8 cellular contexts compared by ENCODE assay signal in the genomic region with DNA sequence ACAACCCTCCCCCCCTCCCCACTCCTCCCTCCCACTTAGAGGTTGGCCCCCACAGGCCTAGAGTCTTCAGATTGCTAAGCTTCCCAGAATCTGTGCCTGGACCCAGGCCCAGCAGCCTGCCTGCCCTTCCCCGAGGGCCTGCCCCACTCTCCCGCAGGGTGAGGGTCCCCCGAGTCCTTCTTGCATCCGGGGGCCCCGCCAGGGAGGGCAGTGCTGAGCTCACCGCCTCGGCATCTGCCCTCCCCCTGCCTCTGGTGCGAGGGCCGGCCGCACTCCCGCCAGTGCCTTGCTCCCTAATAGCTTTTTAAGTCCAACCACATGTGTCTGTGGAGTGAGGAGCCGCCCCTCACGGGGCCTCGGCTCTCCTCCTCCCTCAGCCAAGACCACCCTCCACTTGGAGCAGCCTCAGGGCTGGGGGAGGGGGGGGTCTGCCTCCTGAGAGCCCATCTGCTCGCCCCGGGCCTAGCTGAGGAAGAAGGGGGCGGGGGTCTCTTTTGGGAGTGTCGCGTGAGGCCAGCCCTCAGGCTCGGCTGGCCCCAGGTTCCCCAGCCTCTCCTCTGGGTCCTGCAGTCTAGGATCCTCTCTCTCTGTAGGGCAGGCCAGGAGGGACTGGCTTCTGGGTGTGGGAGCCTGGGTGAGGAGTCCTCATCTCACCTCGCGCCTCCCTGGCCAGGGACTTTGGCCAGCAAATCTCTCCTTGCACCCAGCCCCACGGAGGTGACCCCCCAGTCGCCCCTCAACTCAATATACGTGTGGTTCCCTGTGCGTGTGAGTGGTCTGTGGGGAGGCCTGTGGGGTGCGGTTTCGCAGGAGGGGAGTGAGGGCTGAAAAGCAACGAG. TPM values are rescaled to one million over a fixed set of nuclear protein-coding genes. Genes with fewer than 3 reads are reported as not detected.
DNase-seq lines count a peak whose midpoint lies in the region; ATAC-seq, FAIRE-seq and TF ChIP-seq lines count a peak whose summit lies in the region.

No MANE protein-coding gene starts in this region.

- H3K4me3 ChIP-seq in small intestine (ENCODE audit: low read depth in 1 of 2, low read length in 2 of 2) = no peak overlapping the region
- H3K4me3 ChIP-seq in effector memory CD4-positive, alpha-beta T cell (ENCODE audit: insufficient read depth, low read depth, low read length, poor library complexity, severe bottlenecking) = no peak overlapping the region

- WGBS in small intestine, 3 donors = 18 to 27% (median 26%) methylated on average over 26 to 29 of the region's 29 CpGs

- no peak overlapping the region for H3K27ac Mint-ChIP-seq in progenitor cell of endocrine pancreas
- H3K27ac Mint-ChIP-seq in activated CD4-positive, alpha-beta T cell treated with anti-CD3 and anti-CD28 coated beads for 36 hours = no peak overlapping the region

- CTCF ChIA-PET in activated CD4-positive, alpha-beta T cell treated with anti-CD3 and anti-CD28 coated beads for 36 hours (lab: Charles Lee) = interaction anchor here (0.6 to 2.2 kb wide), 4 partner anchors 13 to 78 kb away, joined by 3 to 9 read pairs (median 4); no protein-coding TSS in a partner anchor

- no peak overlapping the region for H3K4me3 Mint-ChIP-seq in progenitor cell of endocrine pancreas (ENCODE audit: low read depth)
- no peak overlapping the region for H3K4me3 Mint-ChIP-seq in activated CD4-positive, alpha-beta T cell treated with anti-CD3 and anti-CD28 coated beads for 36 hours

- no peaks in the 10 kb centered on the region for H3K9me3 Mint-ChIP-seq in progenitor cell of endocrine pancreas (ENCODE audit: low read depth)
- no peaks in the 10 kb centered on the region for H3K9me3 Mint-ChIP-seq in activated CD4-positive, alpha-beta T cell treated with anti-CD3 and anti-CD28 coated beads for 36 hours (ENCODE audit: low read depth)

- H3K27me3 ChIP-seq in small intestine (ENCODE audit: control insufficient read depth in 2 of 2, insufficient read depth in 2 of 2, low read length in 2 of 2) = no peaks in the 10 kb centered on the region
- H3K27me3 ChIP-seq in effector memory CD4-positive, alpha-beta T cell (replicated peaks; ENCODE audit: control insufficient read depth, insufficient read depth, low read length, poor library complexity, severe bottlenecking) = no peaks in the 10 kb centered on the region

- H3K4me1 Mint-ChIP-seq in progenitor cell of endocrine pancreas (ENCODE audit: low read depth) = peaks cover 50% of the 10 kb centered on the region
- peaks cover 8% of the 10 kb centered on the region for H3K4me1 Mint-ChIP-seq in activated CD4-positive, alpha-beta T cell treated with anti-CD3 and anti-CD28 coated beads for 36 hours

- DNase-seq in DMS79 (lab: John Stamatoyannopoulos, UW) (peak; percentile 24), Right ventricle myocardium superior (peak; percentile 90), progenitor cell of endocrine pancreas (ENCODE audit: low spot score, unreplicated experiment) (no peak), small intestine (no peak)
- DNase-seq in activated CD4-positive, alpha-beta T cell treated with anti-CD3 and anti-CD28 coated beads for 36 hours = no peak
- no peak for DNase-seq in effector memory CD4-positive, alpha-beta T cell

- ATAC-seq in Right ventricle myocardium superior (ENCODE audit: poor library complexity) (peak; percentile 52), GM18502 (IDR thresholded peaks at IDR 0.05; ENCODE audit: poor library complexity, unreplicated experiment) (no peak)
- ATAC-seq in activated CD4-positive, alpha-beta T cell treated with anti-CD3 and anti-CD28 coated beads for 36 hours = no peak

- no peaks in the 10 kb centered on the region for H3K9me3 ChIP-seq in small intestine (ENCODE audit: control insufficient read depth, low read depth)
- H3K9me3 ChIP-seq in effector memory CD4-positive, alpha-beta T cell (ENCODE audit: control insufficient read depth, low read length) = no peaks in the 10 kb centered on the region

- intact Hi-C loops in Right ventricle myocardium superior (cut with DNase I) = loop anchor here (5.0 kb wide), 1 partner anchor 63 kb away; no protein-coding TSS in a partner anchor
- intact Hi-C loops in activated CD4-positive, alpha-beta T cell treated with anti-CD3 and anti-CD28 coated beads for 36 hours (cut with DNase I, micrococcal nuclease) = no loop called here

- H3K36me3 ChIP-seq in small intestine (ENCODE audit: control insufficient read depth in 2 of 2, insufficient read depth in 2 of 2, low read length in 2 of 2) = no peaks in the 10 kb centered on the region
- no peaks in the 10 kb centered on the region for H3K36me3 ChIP-seq in effector memory CD4-positive, alpha-beta T cell (ENCODE audit: control insufficient read depth, insufficient read depth, low read length)

- H3K4me1 ChIP-seq in small intestine (ENCODE audit: control insufficient read depth in 2 of 2, insufficient read depth in 1 of 2, low read depth in 1 of 2, low read length in 1 of 2) = peaks cover 2 to 18% of the 10 kb centered on the region in 2 donors
- H3K4me1 ChIP-seq in effector memory CD4-positive, alpha-beta T cell (ENCODE audit: control insufficient read depth, insufficient read depth, low read length, poor library complexity, severe bottlenecking) = no peaks in the 10 kb centered on the region

- TF ChIP-seq CTCF in VCaP (conservative IDR thresholded peaks at IDR 0.05) = no peak
- peak; percentile 9 for TF ChIP-seq CTCF in progenitor cell of endocrine pancreas (IDR thresholded peaks at IDR 0.05; ENCODE audit: unreplicated experiment)

- peaks cover 66% of the 10 kb centered on the region for H3K27me3 Mint-ChIP-seq in progenitor cell of endocrine pancreas
- peaks cover 5% of the 10 kb centered on the region for H3K27me3 Mint-ChIP-seq in activated CD4-positive, alpha-beta T cell treated with anti-CD3 and anti-CD28 coated beads for 36 hours

- FAIRE-seq in small intestine (lab: Jason Lieb, UNC) = no peak

- H3K27ac ChIP-seq in VCaP (peak overlapping the region; percentile 78), small intestine (ENCODE audit: low read depth in 1 of 2, low read length in 1 of 2) (peak overlapping the region in 1 of 2 donors; percentile 84)
- H3K27ac ChIP-seq in effector memory CD4-positive, alpha-beta T cell (ENCODE audit: insufficient read depth, low read length, poor library complexity, severe bottlenecking) = no peak overlapping the region

- no peaks in the 10 kb centered on the region for H3K36me3 Mint-ChIP-seq in progenitor cell of endocrine pancreas (ENCODE audit: insufficient read depth)
- H3K36me3 Mint-ChIP-seq in activated CD4-positive, alpha-beta T cell treated with anti-CD3 and anti-CD28 coated beads for 36 hours (ENCODE audit: low read depth) = no peaks in the 10 kb centered on the region

- POLR2A ChIA-PET in activated CD4-positive, alpha-beta T cell treated with anti-CD3 and anti-CD28 coated beads for 36 hours (lab: Charles Lee) = no interaction called here

RNA-seq across cellular contexts. Expression of gene LYL1, which starts 47.2 kb away (rescaled TPM):
- total RNA-seq in Right ventricle myocardium superior (7.2 TPM), progenitor cell of endocrine pancreas (0.47 and 0.50 TPM in 2 replicates)
- polyA plus RNA-seq in small intestine = 1 to 10 TPM in 2 of 3 donors, under 1 TPM in 1; 0.67 to 8.9 (median 3.2) TPM
- 1 to 10 TPM; 2.0 to 2.5 TPM for total RNA-seq in activated CD4-positive, alpha-beta T cell treated with anti-CD3 and anti-CD28 coated beads for 36 hours

Comparison
In these comparisons a context has a peak if more than half of its experiments do, and no peak if none do; other contexts are left out.
1. DNase-seq: peak in DMS79 (single experiment) and Right ventricle myocardium superior (single experiment); none in progenitor cell of endocrine pancreas (single experiment), small intestine (single experiment), activated CD4-positive, alpha-beta T cell treated with anti-CD3 and anti-CD28 coated beads for 36 hours (single experiment) and effector memory CD4-positive, alpha-beta T cell (0 of 3).